ENCODE assay signal across 1 cellular context in genomic region chr21:36150192-36150711, GRCh38.
TF ChIP-seq lines count a peak whose summit lies in the region.

No MANE protein-coding gene starts in this region.

TF ChIP-seq in K562, 482 proteins besides CTCF, POLR2A, EP300 and RAD21 (continued from another document and continues in another):
- TF ChIP-seq ZBTB40 (IDR thresholded peaks at IDR 0.05) = peak; percentile 82
- TF ChIP-seq ZBTB40 (CRISPR knock-in tag; IDR thresholded peaks at IDR 0.05) = no peak
- TF ChIP-seq CBX1 (IDR thresholded peaks at IDR 0.05; ENCODE audit: low read depth) = 0 out of 2 replicates have a peak, but pooled peaks have one; percentile 23
- TF ChIP-seq U2AF2 (optimal IDR thresholded peaks at IDR 0.05; ENCODE audit: low read depth, low read length) = no peak
- peak; percentile 38; the same call in 1 of the 2 replicates for TF ChIP-seq NR2C1 (IDR thresholded peaks at IDR 0.05)
- peak; percentile 53 for TF ChIP-seq NR2C1 (tag; IDR thresholded peaks at IDR 0.05)
- peak; percentile 80 for TF ChIP-seq TAF7 (tag; IDR thresholded peaks at IDR 0.05)
- TF ChIP-seq GATA2 (CRISPR knock-in tag; IDR thresholded peaks at IDR 0.05) = no peak
- no peak for TF ChIP-seq HEY1 (CRISPR knock-in tag; IDR thresholded peaks at IDR 0.05; ENCODE audit: borderline replicate concordance)
- no peak for TF ChIP-seq TOE1 (IDR thresholded peaks at IDR 0.05; ENCODE audit: borderline replicate concordance)
- no peak for TF ChIP-seq TOE1 (CRISPR knock-in tag; IDR thresholded peaks at IDR 0.05; ENCODE audit: borderline replicate concordance, low read depth)
- no peak for TF ChIP-seq NR2C2 (CRISPR knock-in tag; IDR thresholded peaks at IDR 0.05)
- peak; percentile 76 for TF ChIP-seq NR2C2 (tag; IDR thresholded peaks at IDR 0.05)
- no peak for TF ChIP-seq MEF2A (IDR thresholded peaks at IDR 0.05; ENCODE audit: control insufficient read depth, low read depth, low read length)
- TF ChIP-seq THAP12 (CRISPR knock-in tag; IDR thresholded peaks at IDR 0.05) = no peak
- TF ChIP-seq POLR2G (IDR thresholded peaks at IDR 0.05; ENCODE audit: low read depth, low read length) = no peak
- TF ChIP-seq ZNF584 (CRISPR knock-in tag; IDR thresholded peaks at IDR 0.05; ENCODE audit: low read depth) = 0 out of 2 replicates have a peak, but pooled peaks have one; percentile 78
- no peak for TF ChIP-seq TAF15 (IDR thresholded peaks at IDR 0.05; ENCODE audit: low read depth, low read length)
- TF ChIP-seq CEBPB (tag; IDR thresholded peaks at IDR 0.05) = no peak
- peak; percentile 25; the same call in 1 of the 2 replicates for TF ChIP-seq FOSL1 (tag; conservative IDR thresholded peaks at IDR 0.05)
- TF ChIP-seq SMARCE1 (IDR thresholded peaks at IDR 0.05) = peak; percentile 36; the same call in 1 of the 2 replicates
- peak; percentile 52 for TF ChIP-seq TBP (optimal IDR thresholded peaks at IDR 0.05; ENCODE audit: low read depth, low read length)
- peak; percentile 90 for TF ChIP-seq GABPA (tag; conservative IDR thresholded peaks at IDR 0.05; ENCODE audit: low read depth)
- no peak for TF ChIP-seq ARNT (IDR thresholded peaks at IDR 0.05)
- TF ChIP-seq SMARCA4 (IDR thresholded peaks at IDR 0.05) = no peak
- no peak for TF ChIP-seq TRIM25 (IDR thresholded peaks at IDR 0.05; ENCODE audit: borderline replicate concordance)
- peak in 1 of 2 experiments; percentile 18; a peak in 1 of 4 replicates for TF ChIP-seq FOXA3 (CRISPR knock-in tag; conservative IDR thresholded peaks at IDR 0.05 in 1 of 2, IDR thresholded peaks at IDR 0.05 in 1 of 2)
- no peak for TF ChIP-seq NFXL1 (CRISPR knock-in tag; IDR thresholded peaks at IDR 0.05)
- no peak for TF ChIP-seq ZNF134 (CRISPR knock-in tag; conservative IDR thresholded peaks at IDR 0.05)
- 0 out of 2 replicates have a peak, but pooled peaks have one; percentile 50 for TF ChIP-seq BACH1 (tag; IDR thresholded peaks at IDR 0.05)
- TF ChIP-seq CBX3 (IDR thresholded peaks at IDR 0.05; ENCODE audit: borderline replicate concordance in 1 of 2, low read length in 2 of 2) = peak in 1 of 2 experiments; percentile 16; a peak in 1 of 3 replicates
- no peak for TF ChIP-seq ID3 (CRISPR knock-in tag; IDR thresholded peaks at IDR 0.05)
- no peak for TF ChIP-seq ID3 (tag; IDR thresholded peaks at IDR 0.05)
- TF ChIP-seq POLR3A (IDR thresholded peaks at IDR 0.05; ENCODE audit: borderline replicate concordance, extremely low read depth, insufficient read depth, insufficient read length) = no peak
- no peak for TF ChIP-seq STAT5B (CRISPR knock-in tag; IDR thresholded peaks at IDR 0.05)
- TF ChIP-seq CTBP1 (IDR thresholded peaks at IDR 0.05; ENCODE audit: borderline replicate concordance) = peak; percentile 57; the same call in 1 of the 2 replicates
- no peak for TF ChIP-seq MAZ (CRISPR knock-in tag; conservative IDR thresholded peaks at IDR 0.05 in 1 of 2, IDR thresholded peaks at IDR 0.05 in 1 of 2)
- TF ChIP-seq FIP1L1 (IDR thresholded peaks at IDR 0.05; ENCODE audit: low read depth, low read length, poor library complexity, severe bottlenecking) = no peak
- TF ChIP-seq ATF6 (CRISPR knock-in tag; IDR thresholded peaks at IDR 0.05) = no peak
- no peak for TF ChIP-seq ZNF830 (CRISPR knock-in tag; IDR thresholded peaks at IDR 0.05)
- TF ChIP-seq CREB1 (IDR thresholded peaks at IDR 0.05) = no peak
- TF ChIP-seq CREB1 (CRISPR knock-in tag; IDR thresholded peaks at IDR 0.05) = no peak
- TF ChIP-seq THRAP3 (IDR thresholded peaks at IDR 0.05; ENCODE audit: borderline replicate concordance) = no peak
- peak; percentile 100 for TF ChIP-seq SPI1 (IDR thresholded peaks at IDR 0.05; ENCODE audit: borderline replicate concordance, low read depth, low read length)
- peak; percentile 13; the same call in 1 of the 2 replicates for TF ChIP-seq ELF4 (CRISPR knock-in tag; IDR thresholded peaks at IDR 0.05)
- no peak for TF ChIP-seq NFATC3 (IDR thresholded peaks at IDR 0.05)
- TF ChIP-seq RFX1 (IDR thresholded peaks at IDR 0.05) = no peak
- TF ChIP-seq ZBED1 (IDR thresholded peaks at IDR 0.05) = no peak
- no peak for TF ChIP-seq CEBPZ (IDR thresholded peaks at IDR 0.05; ENCODE audit: borderline replicate concordance, low read depth, low read length)
